ENCODE assay signal across 34 cellular contexts in genomic region chr1:23679815-23680214, GRCh38.
"Had no signal": no experiment of that assay in that cellular context is flagged by ENCODE, and none has a peak within 500 bp of the region (broad histone marks: within the 10 kb centered on the region; RNA-seq: fewer than 3 reads in every experiment).

No MANE protein-coding gene starts in this region.

- H3K9me3 ChIP-seq: MG63 had no signal

- DNase-seq: Karpas-422, Kasumi-1, MG63, MM.1S, MV-4-11, NCI-H1048, NCI-H1092, NCI-H1092 treated with DMSO at 0.1 percent for 48 hours, NCI-H1105, NCI-H1105 treated with DMSO at 0.1 percent for 48 hours, NCI-H1417, NCI-H1417 treated with DMSO at 0.1 percent for 48 hours, NCI-H1436, NCI-H1436 treated with DMSO at 0.1 percent for 48 hours, NCI-H146, NCI-H1694, NCI-H1694 treated with DMSO at 0.1 percent for 48 hours, NCI-H187, NCI-H187 treated with DMSO at 0.1 percent for 48 hours, NCI-H1930, NCI-H2029, NCI-H2029 treated with DMSO at 0.1 percent for 48 hours, NCI-H2081, NCI-H2081 treated with DMSO at 0.1 percent for 48 hours, NCI-H2107, NCI-H2171, NCI-H2171 treated with DMSO at 0.1 percent for 48 hours, NCI-H2227 treated with DMSO at 0.1 percent for 48 hours, NCI-H226, NCI-H345, NCI-H446, NCI-H446 treated with DMSO at 0.1 percent for 48 hours, NCI-H510A treated with DMSO at 0.1 percent for 48 hours, NCI-H524 had no signal

- H3K36me3 ChIP-seq: MG63 had no signal

- H3K4me3 ChIP-seq: MG63 had no signal
